In the genomic region with DNA sequence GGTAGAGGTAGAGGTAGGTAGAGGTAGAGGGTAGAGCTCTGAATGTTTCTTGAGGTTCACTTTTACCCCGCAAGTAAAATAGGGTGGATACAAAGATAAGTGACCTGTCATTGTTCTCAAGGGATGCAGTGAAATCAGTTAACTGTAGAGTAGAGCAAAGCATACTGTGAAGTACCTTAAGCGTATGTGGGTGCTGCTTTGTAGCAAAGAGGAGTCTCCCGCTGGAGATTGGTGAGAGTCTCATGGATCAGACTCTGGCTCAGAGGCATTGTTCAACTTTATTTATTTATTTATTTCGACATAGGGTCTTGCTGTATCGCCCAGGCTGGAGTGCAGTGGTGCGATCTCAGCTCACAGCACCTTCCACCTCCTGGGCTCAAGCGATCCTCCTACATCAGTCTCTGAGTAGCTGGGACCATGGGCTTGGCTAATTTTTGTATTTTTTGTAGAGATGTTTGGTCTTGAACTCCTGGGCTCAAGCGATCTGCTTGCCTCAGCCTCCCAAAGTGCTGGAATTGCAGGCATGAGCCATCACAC, we compare ENCODE assay signal across 29 cellular contexts.
"Had no signal": no experiment of that assay in that cellular context is flagged by ENCODE, and none has a peak within 500 bp of the region (broad histone marks: within the 10 kb centered on the region; RNA-seq: fewer than 3 reads in every experiment).

No MANE protein-coding gene starts in this region.

- H3K36me3 Mint-ChIP-seq: natural killer cell treated with Interleukin-12 subunit alpha and Interleukin-12 subunit beta and Interleukin-15 and Interleukin-18, amount 100 ng/mL, for 72 hours had no signal

- H3K4me3 Mint-ChIP-seq: naive thymus-derived CD8-positive, alpha-beta T cell; natural killer cell treated with Interleukin-12 subunit alpha and Interleukin-12 subunit beta and Interleukin-15 and Interleukin-18, amount 100 ng/mL, for 72 hours; nephron progenitor cell; neural crest cell; stimulated activated memory B cell treated with anti-CD40 and anti-IgM and Interleukin-4, amounts not matched to agents 10 μg/mL and 1 μg/mL and 100 μg/mL, for 72 hours; stimulated activated naive CD8-positive, alpha-beta T cell treated with anti-CD3 and anti-CD28 coated beads, Interleukin-15, Interleukin-2, amounts not matched to agents 100 ng/mL and 50 ng/mL, for 24 hours had no signal

- H3K27ac ChIP-seq: neutrophil, pancreas, psoas muscle, skin epidermis, spleen, stomach, thoracic aorta, thyroid gland, tibial nerve, upper lobe of left lung, vagina had no signal

- H3K27me3 Mint-ChIP-seq: naive thymus-derived CD8-positive, alpha-beta T cell; natural killer cell treated with Interleukin-12 subunit alpha and Interleukin-12 subunit beta and Interleukin-15 and Interleukin-18, amount 100 ng/mL, for 72 hours; stimulated activated memory B cell treated with anti-CD40 and anti-IgM and Interleukin-4, amounts not matched to agents 10 μg/mL and 1 μg/mL and 100 μg/mL, for 72 hours; stimulated activated naive CD8-positive, alpha-beta T cell treated with anti-CD3 and anti-CD28 coated beads, Interleukin-15, Interleukin-2, amounts not matched to agents 100 ng/mL and 50 ng/mL, for 24 hours had no signal

- H3K27me3 ChIP-seq: neutrophil, pancreas, spleen, stomach, thyroid gland, tibial nerve, upper lobe of left lung, vagina had no signal

- H3K4me2 ChIP-seq: smooth muscle cell had no signal

- H3K4me1 Mint-ChIP-seq: neural crest cell had no signal

- H3K27ac Mint-ChIP-seq: natural killer cell treated with Interleukin-12 subunit alpha and Interleukin-12 subunit beta and Interleukin-15 and Interleukin-18, amount 100 ng/mL, for 72 hours; stimulated activated memory B cell treated with anti-CD40 and anti-IgM and Interleukin-4, amounts not matched to agents 10 μg/mL and 1 μg/mL and 100 μg/mL, for 72 hours; stimulated activated naive CD8-positive, alpha-beta T cell treated with anti-CD3 and anti-CD28 coated beads, Interleukin-15, Interleukin-2, amounts not matched to agents 100 ng/mL and 50 ng/mL, for 24 hours had no signal

- DNase-seq: naive thymus-derived CD8-positive, alpha-beta T cell; nephron progenitor cell; nucleus accumbens; pancreas; psoas muscle; right cardiac atrium; spleen; stimulated activated CD4-positive, alpha-beta T cell treated with anti-CD3 and anti-CD28 coated beads, Interleukin-12 subunit alpha, Interleukin-12 subunit beta, amount 100 ng/mL, for 4 hours; stimulated activated CD4-positive, alpha-beta T cell treated with anti-CD3 and anti-CD28 coated beads, Interleukin-1b, Interleukin-23, amount 100 ng/mL, for 48 hours; stimulated activated CD4-positive, alpha-beta T cell treated with anti-CD3 and anti-CD28 coated beads, Interleukin-4, amount 100 ng/mL, for 1 hour; stimulated activated CD4-positive, alpha-beta T cell treated with anti-CD3 and anti-CD28 coated beads, Interleukin-4, amount 100 ng/mL, for 4 hours; stimulated activated CD8-positive, alpha-beta memory T cell treated with anti-CD3 and anti-CD28 coated beads, Interleukin-4, amount 100 ng/mL, for 48 hours; stimulated activated naive CD4-positive, alpha-beta T cell treated with Interleukin-2 at 50 U/mL for 16 hours; stomach; thyroid gland; trophoblast cell; upper lobe of left lung had no signal

- ATAC-seq: naive thymus-derived CD8-positive, alpha-beta T cell; natural killer cell treated with Interleukin-12 subunit alpha and Interleukin-12 subunit beta and Interleukin-15 and Interleukin-18, amount 100 ng/mL, for 72 hours; pancreas; psoas muscle; right cardiac atrium; sciatic nerve; stimulated activated memory B cell treated with anti-CD40 and anti-IgM and Interleukin-4, amounts not matched to agents 10 μg/mL and 1 μg/mL and 100 μg/mL, for 72 hours had no signal

- H3K4me1 ChIP-seq: pancreas, psoas muscle, spleen, thyroid gland, vagina had no signal

- FAIRE-seq: pancreas, urothelium cell line had no signal

- H3K4me3 ChIP-seq: pancreas, psoas muscle, skin epidermis, smooth muscle cell, spleen, stomach, thoracic aorta, thyroid gland, tibial nerve, upper lobe of left lung, vagina had no signal

- H3K9me3 ChIP-seq: neutrophil, pancreas, psoas muscle, spleen, stomach, thoracic aorta, thyroid gland, tibial nerve, upper lobe of left lung, vagina had no signal

- H3K9me3 Mint-ChIP-seq: naive thymus-derived CD8-positive, alpha-beta T cell; natural killer cell treated with Interleukin-12 subunit alpha and Interleukin-12 subunit beta and Interleukin-15 and Interleukin-18, amount 100 ng/mL, for 72 hours; neural crest cell; stimulated activated memory B cell treated with anti-CD40 and anti-IgM and Interleukin-4, amounts not matched to agents 10 μg/mL and 1 μg/mL and 100 μg/mL, for 72 hours; stimulated activated naive CD8-positive, alpha-beta T cell treated with anti-CD3 and anti-CD28 coated beads, Interleukin-15, Interleukin-2, amounts not matched to agents 100 ng/mL and 50 ng/mL, for 24 hours had no signal
